Comparison of ENCODE assay signal across 22 cellular contexts in genomic region chr11:115207916-115208315, GRCh38.
"Had no signal": no experiment of that assay in that cellular context is flagged by ENCODE, and none has a peak within 500 bp of the region (broad histone marks: within the 10 kb centered on the region; RNA-seq: fewer than 3 reads in every experiment).

No MANE protein-coding gene starts in this region.

- H3K36me3 Mint-ChIP-seq: memory B cell, natural killer cell had no signal

- H3K9me3 Mint-ChIP-seq: endodermal cell, immature natural killer cell, memory B cell, natural killer cell had no signal

- DNase-seq: effector CD4-positive, alpha-beta T cell; endodermal cell; erythroblast; foreskin keratinocyte; immature natural killer cell; left ventricle myocardium inferior; lower lobe of right lung; natural killer cell; occipital lobe; pancreas; retina; stimulated activated naive CD4-positive, alpha-beta T cell; stomach; substantia nigra; upper lobe of left lung; uterus had no signal

- H3K27me3 Mint-ChIP-seq: memory B cell had no signal

- ATAC-seq: foreskin keratinocyte, lower lobe of right lung, natural killer cell, pancreas, sciatic nerve had no signal

- H3K4me1 Mint-ChIP-seq: immature natural killer cell, memory B cell, natural killer cell had no signal

- H3K27ac ChIP-seq: coronary artery, foreskin keratinocyte, left ventricle myocardium inferior, lower lobe of right lung, pancreas, prostate gland, skin epidermis, stomach, thoracic aorta, upper lobe of left lung, uterus had no signal

- H3K4me3 ChIP-seq: coronary artery, left ventricle myocardium inferior, lower lobe of right lung, pancreas, prostate gland, skin epidermis, stomach, thoracic aorta, upper lobe of left lung, uterus had no signal

- H3K4me3 Mint-ChIP-seq: endodermal cell, immature natural killer cell, memory B cell, natural killer cell had no signal

- H3K9me3 ChIP-seq: left ventricle myocardium inferior, lower lobe of right lung, pancreas, prostate gland, stomach, thoracic aorta, upper lobe of left lung, uterus had no signal

- H3K27ac Mint-ChIP-seq: immature natural killer cell, memory B cell, natural killer cell had no signal

- H3K36me3 ChIP-seq: left ventricle myocardium inferior, pancreas, prostate gland, stomach, thoracic aorta, upper lobe of left lung, uterus had no signal

- H3K4me1 ChIP-seq: foreskin keratinocyte, lower lobe of right lung, pancreas, uterus had no signal

- H3K27me3 ChIP-seq: foreskin keratinocyte, pancreas, stomach, upper lobe of left lung, uterus had no signal
